8 cellular contexts compared by ENCODE assay signal in genomic region chr5:143405063-143405746, GRCh38. TPM values are rescaled to one million over a fixed set of nuclear protein-coding genes. Genes with fewer than 3 reads are reported as not detected.
DNase-seq lines count a peak whose midpoint lies in the region; ATAC-seq and TF ChIP-seq lines count a peak whose summit lies in the region.

No MANE protein-coding gene starts in this region.

- H3K4me3 ChIP-seq in ACC112 (ENCODE audit: low read depth, low read length): peak overlapping the region; percentile 89
- H3K4me3 ChIP-seq in coronary artery: peak overlapping the region; percentile 92
- peak overlapping the region; percentile 71 to 100 (median 95) for H3K4me3 ChIP-seq in liver (ENCODE audit: low read depth in 1 of 3, low read length in 3 of 3)

- TF ChIP-seq CTCF in coronary artery (IDR thresholded peaks at IDR 0.05) (no peak), liver (IDR thresholded peaks at IDR 0.05; ENCODE audit: low read depth, low read length, missing input control) (no peak)

- peak; percentile 75 for DNase-seq in NCI-H460 (ENCODE audit: extremely low read depth, low read depth)
- peak; percentile 89 for DNase-seq in activated CD4-positive, alpha-beta T cell treated with anti-CD3 and anti-CD28 coated beads, Interleukin-2, amount 10 ng/mL, durations not matched to agents 7 days and 5 days
- peak; percentile 92 for DNase-seq in coronary artery (ENCODE audit: low spot score)
- peak; percentile 87 for DNase-seq in stimulated activated CD4-positive, alpha-beta T cell treated with anti-CD3 and anti-CD28 coated beads, Interleukin-4, amount 100 ng/mL, for 1 hour

- H3K27me3 ChIP-seq in ACC112 (ENCODE audit: insufficient read depth, low read length) (no peaks in the 10 kb centered on the region), liver (ENCODE audit: control insufficient read depth in 4 of 4, insufficient read depth in 4 of 4, low read length in 3 of 4) (no peaks in the 10 kb centered on the region)

- peaks cover 30% of the 10 kb centered on the region for H3K36me3 Mint-ChIP-seq in activated CD4-positive, alpha-beta T cell treated with anti-CD3 and anti-CD28 coated beads, Interleukin-2, amount 10 ng/mL, durations not matched to agents 7 days and 5 days (ENCODE audit: low read depth)

- 1% methylated on average over 51 of the region's 51 CpGs for WGBS in liver

- POLR2A ChIA-PET in activated CD4-positive, alpha-beta T cell treated with anti-CD3 and anti-CD28 coated beads, Interleukin-2, amount 10 ng/mL, durations not matched to agents 7 days and 5 days (lab: Charles Lee): interaction anchor here (0.6 kb wide), 1 partner anchor 99 kb away, joined by 3 read pairs; no protein-coding TSS in a partner anchor

- peaks cover 45% of the 10 kb centered on the region for H3K4me1 Mint-ChIP-seq in activated CD4-positive, alpha-beta T cell treated with anti-CD3 and anti-CD28 coated beads, Interleukin-2, amount 10 ng/mL, durations not matched to agents 7 days and 5 days

- H3K4me1 ChIP-seq in ACC112 (ENCODE audit: control insufficient read depth, insufficient read depth, low read length, unreplicated experiment): no peaks in the 10 kb centered on the region
- peaks cover 2 to 18% (median 11%) of the 10 kb centered on the region in 4 donors for H3K4me1 ChIP-seq in liver (ENCODE audit: control insufficient read depth in 4 of 4, insufficient read depth in 4 of 4, low read length in 3 of 4)

- TF ChIP-seq RAD21 in liver (IDR thresholded peaks at IDR 0.05): no peak

- H3K9ac ChIP-seq in liver (ENCODE audit: low read depth in 1 of 2, low read length in 2 of 2): peak overlapping the region; percentile 34 to 78

- no peaks in the 10 kb centered on the region for H3K27me3 Mint-ChIP-seq in activated CD4-positive, alpha-beta T cell treated with anti-CD3 and anti-CD28 coated beads, Interleukin-2, amount 10 ng/mL, durations not matched to agents 7 days and 5 days

- H2AFZ ChIP-seq in ACC112 (ENCODE audit: low read length, unreplicated experiment): peak overlapping the region; percentile 99

- H3K79me2 ChIP-seq in ACC112 (ENCODE audit: control insufficient read depth, insufficient read depth, low read length, unreplicated experiment): peaks cover 33% of the 10 kb centered on the region

- peak; percentile 15 for ATAC-seq in GM18861 (IDR thresholded peaks at IDR 0.05; ENCODE audit: unreplicated experiment)
- peak; percentile 17 for ATAC-seq in HG03108 (IDR thresholded peaks at IDR 0.05; ENCODE audit: unreplicated experiment)

- H3K36me3 ChIP-seq in ACC112 (ENCODE audit: insufficient read depth, low read length) (no peaks in the 10 kb centered on the region), liver (ENCODE audit: control insufficient read depth in 4 of 4, insufficient read depth in 3 of 4, low read depth in 1 of 4, low read length in 3 of 4) (no peaks in the 10 kb centered on the region)

- H3K27ac ChIP-seq in ACC112 (ENCODE audit: low read depth, low read length) (peak overlapping the region; percentile 98), coronary artery (peak overlapping the region; percentile 96 to 99), liver (ENCODE audit: low read depth in 1 of 2, low read length in 2 of 2) (peak overlapping the region; percentile 90 to 99)

- H3K9me3 ChIP-seq in liver (ENCODE audit: control insufficient read depth in 4 of 4, low read length in 3 of 4): no peaks in the 10 kb centered on the region

- peak overlapping the region; percentile 100 for H3K27ac Mint-ChIP-seq in activated CD4-positive, alpha-beta T cell treated with anti-CD3 and anti-CD28 coated beads, Interleukin-2, amount 10 ng/mL, durations not matched to agents 7 days and 5 days

- peak overlapping the region; percentile 94 for H3K4me3 Mint-ChIP-seq in activated CD4-positive, alpha-beta T cell treated with anti-CD3 and anti-CD28 coated beads, Interleukin-2, amount 10 ng/mL, durations not matched to agents 7 days and 5 days

- CTCF ChIA-PET in activated CD4-positive, alpha-beta T cell treated with anti-CD3 and anti-CD28 coated beads, Interleukin-2, amount 10 ng/mL, durations not matched to agents 7 days and 5 days (lab: Charles Lee): interaction anchor here (0.6 to 2.8 kb wide), 8 partner anchors 9 to 403 kb away, joined by 3 to 21 read pairs (median 8); no protein-coding TSS in a partner anchor

- H3K9me3 Mint-ChIP-seq in activated CD4-positive, alpha-beta T cell treated with anti-CD3 and anti-CD28 coated beads, Interleukin-2, amount 10 ng/mL, durations not matched to agents 7 days and 5 days: peaks cover 11% of the 10 kb centered on the region

TF ChIP-seq in liver, 16 proteins besides CTCF, POLR2A, EP300 and RAD21:
- TF ChIP-seq TAF1 (conservative IDR thresholded peaks at IDR 0.05): peak; percentile 78
- TF ChIP-seq, protein P1, sequence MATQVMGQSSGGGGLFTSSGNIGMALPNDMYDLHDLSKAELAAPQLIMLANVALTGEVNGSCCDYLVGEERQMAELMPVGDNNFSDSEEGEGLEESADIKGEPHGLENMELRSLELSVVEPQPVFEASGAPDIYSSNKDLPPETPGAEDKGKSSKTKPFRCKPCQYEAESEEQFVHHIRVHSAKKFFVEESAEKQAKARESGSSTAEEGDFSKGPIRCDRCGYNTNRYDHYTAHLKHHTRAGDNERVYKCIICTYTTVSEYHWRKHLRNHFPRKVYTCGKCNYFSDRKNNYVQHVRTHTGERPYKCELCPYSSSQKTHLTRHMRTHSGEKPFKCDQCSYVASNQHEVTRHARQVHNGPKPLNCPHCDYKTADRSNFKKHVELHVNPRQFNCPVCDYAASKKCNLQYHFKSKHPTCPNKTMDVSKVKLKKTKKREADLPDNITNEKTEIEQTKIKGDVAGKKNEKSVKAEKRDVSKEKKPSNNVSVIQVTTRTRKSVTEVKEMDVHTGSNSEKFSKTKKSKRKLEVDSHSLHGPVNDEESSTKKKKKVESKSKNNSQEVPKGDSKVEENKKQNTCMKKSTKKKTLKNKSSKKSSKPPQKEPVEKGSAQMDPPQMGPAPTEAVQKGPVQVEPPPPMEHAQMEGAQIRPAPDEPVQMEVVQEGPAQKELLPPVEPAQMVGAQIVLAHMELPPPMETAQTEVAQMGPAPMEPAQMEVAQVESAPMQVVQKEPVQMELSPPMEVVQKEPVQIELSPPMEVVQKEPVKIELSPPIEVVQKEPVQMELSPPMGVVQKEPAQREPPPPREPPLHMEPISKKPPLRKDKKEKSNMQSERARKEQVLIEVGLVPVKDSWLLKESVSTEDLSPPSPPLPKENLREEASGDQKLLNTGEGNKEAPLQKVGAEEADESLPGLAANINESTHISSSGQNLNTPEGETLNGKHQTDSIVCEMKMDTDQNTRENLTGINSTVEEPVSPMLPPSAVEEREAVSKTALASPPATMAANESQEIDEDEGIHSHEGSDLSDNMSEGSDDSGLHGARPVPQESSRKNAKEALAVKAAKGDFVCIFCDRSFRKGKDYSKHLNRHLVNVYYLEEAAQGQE (IDR thresholded peaks at IDR 0.05): peak; percentile 6
- TF ChIP-seq, protein P2, sequence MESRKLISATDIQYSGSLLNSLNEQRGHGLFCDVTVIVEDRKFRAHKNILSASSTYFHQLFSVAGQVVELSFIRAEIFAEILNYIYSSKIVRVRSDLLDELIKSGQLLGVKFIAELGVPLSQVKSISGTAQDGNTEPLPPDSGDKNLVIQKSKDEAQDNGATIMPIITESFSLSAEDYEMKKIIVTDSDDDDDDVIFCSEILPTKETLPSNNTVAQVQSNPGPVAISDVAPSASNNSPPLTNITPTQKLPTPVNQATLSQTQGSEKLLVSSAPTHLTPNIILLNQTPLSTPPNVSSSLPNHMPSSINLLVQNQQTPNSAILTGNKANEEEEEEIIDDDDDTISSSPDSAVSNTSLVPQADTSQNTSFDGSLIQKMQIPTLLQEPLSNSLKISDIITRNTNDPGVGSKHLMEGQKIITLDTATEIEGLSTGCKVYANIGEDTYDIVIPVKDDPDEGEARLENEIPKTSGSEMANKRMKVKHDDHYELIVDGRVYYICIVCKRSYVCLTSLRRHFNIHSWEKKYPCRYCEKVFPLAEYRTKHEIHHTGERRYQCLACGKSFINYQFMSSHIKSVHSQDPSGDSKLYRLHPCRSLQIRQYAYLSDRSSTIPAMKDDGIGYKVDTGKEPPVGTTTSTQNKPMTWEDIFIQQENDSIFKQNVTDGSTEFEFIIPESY (IDR thresholded peaks at IDR 0.05): no peak
- TF ChIP-seq NR2F2 (IDR thresholded peaks at IDR 0.05): no peak
- peak; percentile 100 for TF ChIP-seq YY1 (IDR thresholded peaks at IDR 0.05)
- TF ChIP-seq HNF4A (conservative IDR thresholded peaks at IDR 0.05): peak; percentile 8 to 10
- peak; percentile 12 for TF ChIP-seq SP1 (IDR thresholded peaks at IDR 0.05)
- TF ChIP-seq GABPA (IDR thresholded peaks at IDR 0.05 in 1 of 2, conservative IDR thresholded peaks at IDR 0.05 in 1 of 2): peak in 1 of 2 donors; percentile 75
TF ChIP-seq in liver: peak in this region for 6.

RNA-seq across cellular contexts. Expression of gene NR3C1, which starts 1.7 kb away (rescaled TPM):
- total RNA-seq in NCI-H460 (2014; rRNA removed; shearing (Covaris generic)): 21.8 and 22.5 TPM in 2 replicates
- 10.8 and 15.8 TPM in 2 replicates for polyA plus RNA-seq in NCI-H460 (2014; cell fraction: nucleus; rRNA removed)
- total RNA-seq in activated CD4-positive, alpha-beta T cell treated with anti-CD3 and anti-CD28 coated beads, Interleukin-2, amount 10 ng/mL, durations not matched to agents 7 days and 5 days: 10 to 100 TPM; 62.7 to 73.1 TPM
- 10 to 100 TPM; 27.3 to 36.4 TPM for total RNA-seq in liver
- 10 to 100 TPM; 24.5 to 30.7 TPM for polyA plus RNA-seq in liver

Comparison
In these comparisons a context has a peak if more than half of its experiments do, and no peak if none do; other contexts are left out.
1. Peak in every context shown above with its lines: DNase-seq, ATAC-seq, H3K4me3 ChIP-seq and H3K27ac ChIP-seq.